In the genomic region with DNA sequence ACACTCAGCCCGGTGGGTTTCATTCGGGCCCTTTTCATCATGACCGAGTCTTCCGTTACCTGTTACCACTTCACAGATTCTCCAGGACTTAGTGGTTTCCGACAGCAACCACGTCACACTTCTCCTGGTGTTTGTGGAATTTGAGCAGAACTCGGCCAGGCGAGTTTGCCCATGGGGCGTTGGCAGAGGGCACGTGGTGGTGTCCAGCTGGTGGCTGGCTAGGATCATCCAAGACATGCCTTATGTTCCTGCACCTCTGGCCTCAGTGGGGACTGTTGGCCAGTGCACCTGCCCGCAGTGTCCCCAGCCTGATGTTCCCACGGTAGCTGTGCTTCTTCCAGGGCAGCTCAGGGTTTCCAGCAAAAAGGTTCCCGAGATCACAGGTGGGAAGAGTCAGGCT, we compare ENCODE assay signal across 29 cellular contexts.
"Had no signal": no experiment of that assay in that cellular context is flagged by ENCODE, and none has a peak within 500 bp of the region (broad histone marks: within the 10 kb centered on the region; RNA-seq: fewer than 3 reads in every experiment).

No MANE protein-coding gene starts in this region.

- DNase-seq: colonic mucosa; effector CD8-positive, alpha-beta T cell; endodermal cell; foreskin fibroblast; gastrocnemius medialis; head of caudate nucleus; left cardiac atrium; mesenchymal stem cell; mucosa of descending colon; naive B cell; nephron progenitor cell; occipital lobe; stimulated activated CD4-positive, alpha-beta T cell treated with anti-CD3 and anti-CD28 coated beads, Interleukin-12 subunit alpha, Interleukin-12 subunit beta, amount 100 ng/mL, for 4 hours; stimulated activated CD4-positive, alpha-beta T cell treated with anti-CD3 and anti-CD28 coated beads, Interleukin-1b, Interleukin-23, amount 100 ng/mL, for 48 hours; stimulated activated CD4-positive, alpha-beta T cell treated with anti-CD3 and anti-CD28 coated beads, Interleukin-4, amount 100 ng/mL, for 1 hour; stimulated activated naive CD4-positive, alpha-beta T cell treated with Interleukin-2 at 50 U/mL for 16 hours; stomach; thyroid gland; trophoblast cell had no signal

- H3K4me3 Mint-ChIP-seq: dendritic cell treated with granulocyte-macrophage colony-stimulating factor and Interleukin-4, amounts not matched to agents 40 ng/mL and 50 ng/mL, for 4 days; endodermal cell; mesothelial cell of epicardium; naive B cell; nephron progenitor cell; stimulated activated effector memory CD8-positive, alpha-beta T cell treated with anti-CD3 and anti-CD28 coated beads, Interleukin-12 subunit alpha, Interleukin-12 subunit beta, amount 100 ng/mL, for 72 hours had no signal

- H3K27me3 Mint-ChIP-seq: progenitor cell of endocrine pancreas had no signal

- H3K4me3 ChIP-seq: colonic mucosa, gastrocnemius medialis, left lung, mucosa of descending colon, pancreas, right lobe of liver, smooth muscle cell, stomach, thyroid gland had no signal

- H3K27me3 ChIP-seq: colonic mucosa, pancreas, right lobe of liver, thyroid gland had no signal

- H3K27ac Mint-ChIP-seq: dendritic cell treated with granulocyte-macrophage colony-stimulating factor and Interleukin-4, amounts not matched to agents 40 ng/mL and 50 ng/mL, for 4 days; endodermal cell; mesothelial cell of epicardium; naive B cell; nephron progenitor cell; progenitor cell of endocrine pancreas; stimulated activated effector memory CD8-positive, alpha-beta T cell treated with anti-CD3 and anti-CD28 coated beads, Interleukin-12 subunit alpha, Interleukin-12 subunit beta, amount 100 ng/mL, for 72 hours had no signal

- H3K9me3 ChIP-seq: colonic mucosa, pancreas, right lobe of liver, thyroid gland had no signal

- H3K27ac ChIP-seq: colonic mucosa, epithelial cell of prostate, gastrocnemius medialis, left lung, pancreas, right lobe of liver, stomach, thyroid gland had no signal

- H3K36me3 Mint-ChIP-seq: stimulated activated effector memory CD8-positive, alpha-beta T cell treated with anti-CD3 and anti-CD28 coated beads, Interleukin-12 subunit alpha, Interleukin-12 subunit beta, amount 100 ng/mL, for 72 hours had no signal

- H3K36me3 ChIP-seq: colonic mucosa, gastrocnemius medialis, left lung, right lobe of liver, thyroid gland had no signal

- H3K4me1 ChIP-seq: colonic mucosa, gastrocnemius medialis, left lung, pancreas, right lobe of liver, thyroid gland had no signal

- ATAC-seq: esophagus mucosa; gastrocnemius medialis; left cardiac atrium; left lung; mucosa of descending colon; pancreas; right lobe of liver; stimulated activated effector memory CD8-positive, alpha-beta T cell treated with anti-CD3 and anti-CD28 coated beads, Interleukin-12 subunit alpha, Interleukin-12 subunit beta, amount 100 ng/mL, for 72 hours had no signal

- H3K4me2 ChIP-seq: smooth muscle cell had no signal

- H3K4me1 Mint-ChIP-seq: mesothelial cell of epicardium; naive B cell; stimulated activated effector memory CD8-positive, alpha-beta T cell treated with anti-CD3 and anti-CD28 coated beads, Interleukin-12 subunit alpha, Interleukin-12 subunit beta, amount 100 ng/mL, for 72 hours had no signal
